ENCODE assay signal across 10 cellular contexts in the genomic region with DNA sequence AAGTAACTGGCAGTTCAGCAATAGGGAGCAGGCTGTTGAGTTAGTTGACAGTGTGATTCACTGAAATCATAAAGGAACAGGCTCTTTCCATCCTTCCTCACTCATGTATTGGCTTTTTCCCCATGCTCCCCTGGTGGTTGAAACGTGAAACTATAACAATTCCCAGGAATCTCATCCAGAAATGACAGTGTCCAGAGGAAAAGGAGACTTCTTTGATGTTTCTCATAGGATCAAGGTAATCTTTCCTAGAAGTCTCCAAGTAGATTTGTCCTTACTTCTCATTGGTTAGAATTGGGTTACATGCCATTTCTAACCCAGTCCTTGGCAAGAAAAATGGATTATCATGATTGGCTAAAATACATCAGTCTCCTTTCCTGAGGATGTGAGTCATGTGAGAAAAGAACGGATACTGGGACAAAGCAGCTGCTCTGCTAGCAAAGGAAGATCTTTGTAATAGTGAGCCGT. TPM values are rescaled to one million over a fixed set of nuclear protein-coding genes. Genes with fewer than 3 reads are reported as not detected.
DNase-seq lines count a peak whose midpoint lies in the region; ATAC-seq and TF ChIP-seq lines count a peak whose summit lies in the region.
"Had no signal": no experiment of that assay in that cellular context is flagged by ENCODE, and none has a peak within 500 bp of the region (broad histone marks: within the 10 kb centered on the region; RNA-seq: fewer than 3 reads in every experiment).

No MANE protein-coding gene starts in this region.

- H3K9me3 Mint-ChIP-seq in activated naive CD4-positive, alpha-beta T cell treated with anti-CD3 and anti-CD28 coated beads for 36 hours: no peaks in the 10 kb centered on the region
- H3K9me3 Mint-ChIP-seq: dendritic cell treated with granulocyte-macrophage colony-stimulating factor and Interleukin-4, amounts not matched to agents 40 ng/mL and 50 ng/mL, for 4 days had no signal

- H3K4me1 Mint-ChIP-seq in activated naive CD4-positive, alpha-beta T cell treated with anti-CD3 and anti-CD28 coated beads for 36 hours (ENCODE audit: low read depth): peaks cover 8% of the 10 kb centered on the region

- TF ChIP-seq POLR2A in body of pancreas (IDR thresholded peaks at IDR 0.05) (no peak), erythroblast (IDR thresholded peaks at IDR 0.05; ENCODE audit: low read length) (no peak)

- WGBS in body of pancreas, 2 donors: 42 to 50% methylated on average over 3 of the region's 3 CpGs

- peaks cover 15% of the 10 kb centered on the region for H3K4me1 ChIP-seq in body of pancreas

- intact Hi-C loops in body of pancreas (cut with DNase I): no loop called here
- intact Hi-C loops in activated naive CD4-positive, alpha-beta T cell treated with anti-CD3 and anti-CD28 coated beads for 36 hours (cut with micrococcal nuclease): no loop called here

- H3K27ac ChIP-seq in 22Rv1 (no peak overlapping the region), body of pancreas (no peak overlapping the region)

- H3K27me3 Mint-ChIP-seq in activated naive CD4-positive, alpha-beta T cell treated with anti-CD3 and anti-CD28 coated beads for 36 hours (ENCODE audit: low read depth): no peaks in the 10 kb centered on the region
- H3K27me3 Mint-ChIP-seq: dendritic cell treated with granulocyte-macrophage colony-stimulating factor and Interleukin-4, amounts not matched to agents 40 ng/mL and 50 ng/mL, for 4 days had no signal

- peaks cover 30% of the 10 kb centered on the region for H3K36me3 Mint-ChIP-seq in activated naive CD4-positive, alpha-beta T cell treated with anti-CD3 and anti-CD28 coated beads for 36 hours (ENCODE audit: low read depth)

- peaks cover 0 to 2% of the 10 kb centered on the region in 2 donors for H3K36me3 ChIP-seq in body of pancreas (replicated peaks in 1 of 2; ENCODE audit: insufficient read depth in 1 of 2, low read depth in 2 of 2)

- ATAC-seq in body of pancreas: peak; percentile 25

- H3K4me3 ChIP-seq in body of pancreas: no peak overlapping the region

- CTCF ChIA-PET in activated naive CD4-positive, alpha-beta T cell treated with anti-CD3 and anti-CD28 coated beads for 36 hours (lab: Charles Lee): no interaction called here

- no peak overlapping the region for H3K27ac Mint-ChIP-seq in activated naive CD4-positive, alpha-beta T cell treated with anti-CD3 and anti-CD28 coated beads for 36 hours
- H3K27ac Mint-ChIP-seq: dendritic cell treated with granulocyte-macrophage colony-stimulating factor and Interleukin-4, amounts not matched to agents 40 ng/mL and 50 ng/mL, for 4 days had no signal

- H3K27me3 ChIP-seq in body of pancreas: no peaks in the 10 kb centered on the region

- H3K4me3 Mint-ChIP-seq in activated naive CD4-positive, alpha-beta T cell treated with anti-CD3 and anti-CD28 coated beads for 36 hours: no peak overlapping the region
- H3K4me3 Mint-ChIP-seq: dendritic cell treated with granulocyte-macrophage colony-stimulating factor and Interleukin-4, amounts not matched to agents 40 ng/mL and 50 ng/mL, for 4 days had no signal

- no peaks in the 10 kb centered on the region for H3K9me3 ChIP-seq in body of pancreas

- TF ChIP-seq CTCF in 22Rv1 (IDR thresholded peaks at IDR 0.05) (peak; percentile 58), body of pancreas (IDR thresholded peaks at IDR 0.05) (peak in 5 of 7 experiments; percentile 30 to 49 (median 47))

- DNase-seq in HK-2 (ENCODE audit: unreplicated experiment): peak; percentile 8
- DNase-seq in body of pancreas: no peak
- peak; percentile 74 for DNase-seq in kidney glomerular epithelial cell (lab: John Stamatoyannopoulos, UW)
- no peak for DNase-seq in ureter (ENCODE audit: low spot score)
- no peak for DNase-seq in erythroblast (lab: John Stamatoyannopoulos, UW)
- DNase-seq in activated effector memory CD4-positive, alpha-beta T cell treated with anti-CD3 and anti-CD28 coated beads, Interleukin-2, amount 50 U/mL, for 16 hours: no peak
- no peak for DNase-seq in activated naive CD4-positive, alpha-beta T cell treated with anti-CD3 and anti-CD28 coated beads for 36 hours
- DNase-seq: NCI-H1092 treated with DMSO at 0.1 percent for 48 hours had no signal

RNA-seq across cellular contexts. Expression of a gene that starts 14.4 kb away (rescaled TPM):
- total RNA-seq in body of pancreas (10 to 100 TPM; 64.1 to 75.8 TPM), ureter (61.6 TPM)
- total RNA-seq in activated naive CD4-positive, alpha-beta T cell treated with anti-CD3 and anti-CD28 coated beads for 36 hours: 10 to 100 TPM; 18.8 to 20.8 TPM

RNA-seq across cellular contexts. Expression of a gene that starts 14.5 kb away (rescaled TPM):
- total RNA-seq in body of pancreas (10 to 100 TPM; 18.2 to 18.8 TPM), ureter (29.9 TPM)
- 10 to 100 TPM in 1 of 2 experiments, 1 to 10 TPM in 1; 8.3 to 10.8 TPM for total RNA-seq in activated naive CD4-positive, alpha-beta T cell treated with anti-CD3 and anti-CD28 coated beads for 36 hours

Comparison
In these comparisons a context has a peak if more than half of its experiments do, and no peak if none do; other contexts are left out.
1. DNase-seq: peak in HK-2 (single experiment) and kidney glomerular epithelial cell (single experiment); none in body of pancreas (0 of 4), ureter (single experiment), erythroblast (0 of 2), activated effector memory CD4-positive, alpha-beta T cell treated with anti-CD3 and anti-CD28 coated beads, Interleukin-2, amount 50 U/mL, for 16 hours (single experiment) and activated naive CD4-positive, alpha-beta T cell treated with anti-CD3 and anti-CD28 coated beads for 36 hours (single experiment).